Comparison of ENCODE assay signal across 1 cellular context in genomic region chr18:62460851-62461300, GRCh38.
A peak's percentile ranks its signal among the peaks of the same experiment; 100 is the strongest.
TF ChIP-seq lines count a peak whose summit lies in the region.

No MANE protein-coding gene starts in this region.

TF ChIP-seq in HepG2, 621 proteins besides CTCF, POLR2A, EP300 and RAD21 (continued from another document and continues in another):
- no peak; the same call in 1 of the 2 replicates for TF ChIP-seq DMAP1 (CRISPR knock-in tag; IDR thresholded peaks at IDR 0.05)
- no peak for TF ChIP-seq NFE2L1 (CRISPR knock-in tag; IDR thresholded peaks at IDR 0.05; ENCODE audit: borderline replicate concordance)
- TF ChIP-seq TARDBP (CRISPR knock-in tag; IDR thresholded peaks at IDR 0.05): peak; percentile 75; the same call in 1 of the 2 replicates
- no peak for TF ChIP-seq LBX2 (CRISPR knock-in tag; IDR thresholded peaks at IDR 0.05; ENCODE audit: borderline replicate concordance)
- TF ChIP-seq TEAD2 (CRISPR knock-in tag; IDR thresholded peaks at IDR 0.05): no peak
- TF ChIP-seq SNRNP70 (IDR thresholded peaks at IDR 0.05; ENCODE audit: low read depth, low read length): no peak
- peak; percentile 86 for TF ChIP-seq HMG20A (CRISPR knock-in tag; IDR thresholded peaks at IDR 0.05; ENCODE audit: borderline replicate concordance)
- TF ChIP-seq TAF1 (CRISPR knock-in tag; IDR thresholded peaks at IDR 0.05): no peak
- no peak for TF ChIP-seq ARNT2 (CRISPR knock-in tag; IDR thresholded peaks at IDR 0.05; ENCODE audit: low read depth)
- TF ChIP-seq LCORL (IDR thresholded peaks at IDR 0.05): no peak
- TF ChIP-seq LCORL (CRISPR knock-in tag; IDR thresholded peaks at IDR 0.05): peak; percentile 65
- TF ChIP-seq MIXL1 (CRISPR knock-in tag; IDR thresholded peaks at IDR 0.05): peak; percentile 43; the same call in 1 of the 2 replicates
- TF ChIP-seq ZNF3 (CRISPR knock-in tag; IDR thresholded peaks at IDR 0.05): no peak
- peak; percentile 75; the same call in 1 of the 2 replicates for TF ChIP-seq ERF (CRISPR knock-in tag; IDR thresholded peaks at IDR 0.05)
- TF ChIP-seq PAWR (CRISPR knock-in tag; IDR thresholded peaks at IDR 0.05; ENCODE audit: borderline replicate concordance): no peak
- TF ChIP-seq ZNF230 (CRISPR knock-in tag; IDR thresholded peaks at IDR 0.05): no peak
- no peak for TF ChIP-seq PRDM10 (CRISPR knock-in tag; IDR thresholded peaks at IDR 0.05; ENCODE audit: low read depth)
- TF ChIP-seq RCOR2 (CRISPR knock-in tag; IDR thresholded peaks at IDR 0.05): peak; percentile 92
- no peak for TF ChIP-seq GRHL1 (CRISPR knock-in tag; conservative IDR thresholded peaks at IDR 0.05)
- TF ChIP-seq ZNF572 (CRISPR knock-in tag; IDR thresholded peaks at IDR 0.05): no peak
- no peak for TF ChIP-seq MYC (CRISPR knock-in tag; IDR thresholded peaks at IDR 0.05; ENCODE audit: borderline replicate concordance)
- no peak for TF ChIP-seq GTF3A (CRISPR knock-in tag; conservative IDR thresholded peaks at IDR 0.05)
- no peak for TF ChIP-seq MTF2 (CRISPR knock-in tag; IDR thresholded peaks at IDR 0.05; ENCODE audit: borderline replicate concordance)
- no peak; the same call in 1 of the 2 replicates for TF ChIP-seq POGK (CRISPR knock-in tag; conservative IDR thresholded peaks at IDR 0.05)
- no peak for TF ChIP-seq ZFP36L2 (CRISPR knock-in tag; IDR thresholded peaks at IDR 0.05)
- TF ChIP-seq ZNF414 (CRISPR knock-in tag; IDR thresholded peaks at IDR 0.05): no peak; the same call in 1 of the 2 replicates
- TF ChIP-seq ATF1 (CRISPR knock-in tag; IDR thresholded peaks at IDR 0.05): peak; percentile 47
- peak; percentile 21; the same call in 1 of the 2 replicates for TF ChIP-seq ZFX (CRISPR knock-in tag; IDR thresholded peaks at IDR 0.05; ENCODE audit: low read depth)
- TF ChIP-seq MLX (CRISPR knock-in tag; IDR thresholded peaks at IDR 0.05): peak; percentile 57; the same call in 1 of the 2 replicates
- TF ChIP-seq SRSF9 (IDR thresholded peaks at IDR 0.05; ENCODE audit: borderline replicate concordance, insufficient read depth, low read depth, low read length, poor library complexity, severe bottlenecking): no peak
- 0 out of 2 replicates have a peak, but pooled peaks have one; percentile 41 for TF ChIP-seq ZBTB2 (CRISPR knock-in tag; IDR thresholded peaks at IDR 0.05; ENCODE audit: low read depth)
- TF ChIP-seq ZNF17 (CRISPR knock-in tag; IDR thresholded peaks at IDR 0.05): no peak
- peak; percentile 94 for TF ChIP-seq NFIC (IDR thresholded peaks at IDR 0.05; ENCODE audit: low read length)
- no peak for TF ChIP-seq ETV6 (CRISPR knock-in tag; conservative IDR thresholded peaks at IDR 0.05)
- no peak for TF ChIP-seq DMTF1 (CRISPR knock-in tag; IDR thresholded peaks at IDR 0.05)
- peak; percentile 31; the same call in 1 of the 2 replicates for TF ChIP-seq GMEB1 (CRISPR knock-in tag; IDR thresholded peaks at IDR 0.05; ENCODE audit: borderline replicate concordance)
- no peak for TF ChIP-seq PHB2 (IDR thresholded peaks at IDR 0.05; ENCODE audit: partially characterized antibody)
- no peak for TF ChIP-seq ZNF720 (CRISPR knock-in tag; IDR thresholded peaks at IDR 0.05)
- TF ChIP-seq ZNF580 (CRISPR knock-in tag; IDR thresholded peaks at IDR 0.05; ENCODE audit: borderline replicate concordance, low read depth): no peak
- no peak for TF ChIP-seq ZNF224 (CRISPR knock-in tag; IDR thresholded peaks at IDR 0.05)
- TF ChIP-seq FOXO4 (CRISPR knock-in tag; conservative IDR thresholded peaks at IDR 0.05): 0 out of 2 replicates have a peak, but pooled peaks have one; percentile 86
- TF ChIP-seq KLF16 (CRISPR knock-in tag; IDR thresholded peaks at IDR 0.05): peak in 1 of 2 experiments; percentile 84; a peak in 2 of 4 replicates
